Comparison of ENCODE assay signal across 1 cellular context in genomic region chr13:72221276-72221962, GRCh38.
TF ChIP-seq lines count a peak whose summit lies in the region.

No MANE protein-coding gene starts in this region.

TF ChIP-seq in IMR-90, 13 proteins besides CTCF, POLR2A, EP300 and RAD21:
- no peak for TF ChIP-seq CHD1 (IDR thresholded peaks at IDR 0.05; ENCODE audit: low read depth, low read length)
- no peak for TF ChIP-seq MXI1 (IDR thresholded peaks at IDR 0.05; ENCODE audit: borderline replicate concordance, low read depth, low read length)
- no peak for TF ChIP-seq SMC3 (IDR thresholded peaks at IDR 0.05; ENCODE audit: low read depth, low read length)
- TF ChIP-seq BHLHE40 (IDR thresholded peaks at IDR 0.05; ENCODE audit: low read depth, low read length) = no peak
- no peak for TF ChIP-seq ELK1 (IDR thresholded peaks at IDR 0.05; ENCODE audit: borderline replicate concordance, low read depth, low read length)
- TF ChIP-seq RFX5 (IDR thresholded peaks at IDR 0.05; ENCODE audit: low read depth, low read length) = no peak
- no peak for TF ChIP-seq USF2 (IDR thresholded peaks at IDR 0.05; ENCODE audit: low read depth, low read length)
- no peak for TF ChIP-seq CEBPB (IDR thresholded peaks at IDR 0.05; ENCODE audit: low read depth, low read length)
- TF ChIP-seq FOS (IDR thresholded peaks at IDR 0.05; ENCODE audit: low read depth, low read length) = no peak
